1 cellular context compared by ENCODE assay signal in the genomic region with DNA sequence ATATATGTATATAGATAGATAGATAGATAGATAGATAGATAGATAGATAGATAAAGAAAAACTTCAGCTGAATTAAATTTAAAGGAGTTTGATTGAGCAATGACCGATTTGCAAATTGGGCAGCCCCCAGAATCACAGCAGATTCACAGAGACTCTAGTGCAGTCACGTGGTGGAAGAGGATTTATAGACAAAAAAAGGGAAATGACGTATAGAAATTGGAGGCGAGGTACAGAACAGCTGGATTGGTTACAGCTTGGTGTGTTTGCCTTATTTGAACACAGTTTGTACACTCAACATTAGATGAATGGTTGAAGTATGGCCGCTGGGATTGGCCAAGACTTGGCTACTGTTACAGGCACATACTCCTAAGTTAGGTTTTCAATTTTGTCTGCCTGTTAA.
TF ChIP-seq lines count a peak whose summit lies in the region.

No MANE protein-coding gene starts in this region.

TF ChIP-seq in K562, 482 proteins besides CTCF, POLR2A, EP300 and RAD21 (continued from another document):
- no peak for TF ChIP-seq FOXP4 (CRISPR knock-in tag; IDR thresholded peaks at IDR 0.05; ENCODE audit: borderline replicate concordance)
- TF ChIP-seq, protein P1, sequence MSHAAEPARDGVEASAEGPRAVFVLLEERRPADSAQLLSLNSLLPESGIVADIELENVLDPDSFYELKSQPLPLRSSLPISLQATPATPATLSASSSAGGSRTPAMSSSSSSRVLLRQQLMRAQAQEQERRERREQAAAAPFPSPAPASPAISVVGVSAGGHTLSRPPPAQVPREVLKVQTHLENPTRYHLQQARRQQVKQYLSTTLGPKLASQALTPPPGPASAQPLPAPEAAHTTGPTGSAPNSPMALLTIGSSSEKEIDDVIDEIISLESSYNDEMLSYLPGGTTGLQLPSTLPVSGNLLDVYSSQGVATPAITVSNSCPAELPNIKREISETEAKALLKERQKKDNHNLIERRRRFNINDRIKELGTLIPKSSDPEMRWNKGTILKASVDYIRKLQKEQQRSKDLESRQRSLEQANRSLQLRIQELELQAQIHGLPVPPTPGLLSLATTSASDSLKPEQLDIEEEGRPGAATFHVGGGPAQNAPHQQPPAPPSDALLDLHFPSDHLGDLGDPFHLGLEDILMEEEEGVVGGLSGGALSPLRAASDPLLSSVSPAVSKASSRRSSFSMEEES (CRISPR knock-in tag; IDR thresholded peaks at IDR 0.05) = peak; percentile 28; the same call in 1 of the 2 replicates
- TF ChIP-seq SIN3A (IDR thresholded peaks at IDR 0.05; ENCODE audit: borderline replicate concordance in 2 of 2, control insufficient read depth in 1 of 2, low read depth in 2 of 2, low read length in 2 of 2) = no peak
- TF ChIP-seq, protein P2, sequence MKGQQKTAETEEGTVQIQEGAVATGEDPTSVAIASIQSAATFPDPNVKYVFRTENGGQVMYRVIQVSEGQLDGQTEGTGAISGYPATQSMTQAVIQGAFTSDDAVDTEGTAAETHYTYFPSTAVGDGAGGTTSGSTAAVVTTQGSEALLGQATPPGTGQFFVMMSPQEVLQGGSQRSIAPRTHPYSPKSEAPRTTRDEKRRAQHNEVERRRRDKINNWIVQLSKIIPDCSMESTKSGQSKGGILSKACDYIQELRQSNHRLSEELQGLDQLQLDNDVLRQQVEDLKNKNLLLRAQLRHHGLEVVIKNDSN (CRISPR knock-in tag; IDR thresholded peaks at IDR 0.05) = peak; percentile 58
- TF ChIP-seq SPI1 (IDR thresholded peaks at IDR 0.05; ENCODE audit: borderline replicate concordance, low read depth, low read length) = 0 out of 2 replicates have a peak, but pooled peaks have one; percentile 13
- no peak for TF ChIP-seq HMGXB4 (CRISPR knock-in tag; IDR thresholded peaks at IDR 0.05)
